ENCODE assay signal across 18 cellular contexts in genomic region chr16:16038950-16039349, GRCh38.
DNase-seq lines count a peak whose midpoint lies in the region; ATAC-seq and TF ChIP-seq lines count a peak whose summit lies in the region.
"Had no signal": no experiment of that assay in that cellular context is flagged by ENCODE, and none has a peak within 500 bp of the region (broad histone marks: within the 10 kb centered on the region; RNA-seq: fewer than 3 reads in every experiment).

No MANE protein-coding gene starts in this region.

- H3K9me3 Mint-ChIP-seq in T-helper 1 cell treated with Interleukin-12 subunit alpha and Interleukin-12 subunit beta and Interleukin-4 antibody, amounts not matched to agents 30 μg/mL and 1 μg/mL, for 36 hours, result no peaks in the 10 kb centered on the region
- no peaks in the 10 kb centered on the region for H3K9me3 Mint-ChIP-seq in activated B cell treated with CpG ODN at 0.5 μM for 24 hours
- H3K9me3 Mint-ChIP-seq in stimulated activated naive B cell treated with anti-CD40 and anti-IgM and Interleukin-4, amounts not matched to agents 10 μg/mL and 1 μg/mL and 100 μg/mL, for 72 hours, result peaks cover 0 to 2% of the 10 kb centered on the region in 2 donors
- no peaks in the 10 kb centered on the region for H3K9me3 Mint-ChIP-seq in CD8-positive, alpha-beta memory T cell

- intact Hi-C loops in activated B cell treated with CpG ODN at 0.5 μM for 24 hours (cut with micrococcal nuclease), result loop anchor here (10.0 kb wide), 1 partner anchor 86 kb away; no protein-coding TSS in a partner anchor

- peaks cover 12% of the 10 kb centered on the region for H3K4me1 Mint-ChIP-seq in T-helper 1 cell treated with Interleukin-12 subunit alpha and Interleukin-12 subunit beta and Interleukin-4 antibody, amounts not matched to agents 30 μg/mL and 1 μg/mL, for 36 hours (ENCODE audit: low read depth)
- peaks cover 13% of the 10 kb centered on the region for H3K4me1 Mint-ChIP-seq in activated B cell treated with CpG ODN at 0.5 μM for 24 hours
- H3K4me1 Mint-ChIP-seq in stimulated activated naive B cell treated with anti-CD40 and anti-IgM and Interleukin-4, amounts not matched to agents 10 μg/mL and 1 μg/mL and 100 μg/mL, for 72 hours, result peaks cover 13 to 31% of the 10 kb centered on the region in 2 donors
- H3K4me1 Mint-ChIP-seq in CD8-positive, alpha-beta memory T cell, result peaks cover 17 to 40% (median 29%) of the 10 kb centered on the region in 3 donors

- no peaks in the 10 kb centered on the region for H3K27me3 Mint-ChIP-seq in T-helper 1 cell treated with Interleukin-12 subunit alpha and Interleukin-12 subunit beta and Interleukin-4 antibody, amounts not matched to agents 30 μg/mL and 1 μg/mL, for 36 hours (ENCODE audit: low read depth)
- H3K27me3 Mint-ChIP-seq in activated B cell treated with CpG ODN at 0.5 μM for 24 hours, result no peaks in the 10 kb centered on the region
- H3K27me3 Mint-ChIP-seq in stimulated activated naive B cell treated with anti-CD40 and anti-IgM and Interleukin-4, amounts not matched to agents 10 μg/mL and 1 μg/mL and 100 μg/mL, for 72 hours, result no peaks in the 10 kb centered on the region
- no peaks in the 10 kb centered on the region for H3K27me3 Mint-ChIP-seq in CD8-positive, alpha-beta memory T cell

- H3K4me3 ChIP-seq in CD8-positive, alpha-beta memory T cell (ENCODE audit: low read length), result no peak overlapping the region
- H3K4me3 ChIP-seq: testis had no signal

- DNase-seq in T-helper 1 cell (no peak), NOMO-1 treated with DMSO at 0.1 percent for 48 hours (lab: John Stamatoyannopoulos, UW; ENCODE audit: unreplicated experiment) (peak; percentile 52), activated B cell treated with CpG ODN at 0.5 μM for 24 hours (no peak), T-helper 9 cell (no peak)
- DNase-seq in stimulated activated naive B cell treated with anti-CD40 and anti-IgM and Interleukin-4, amounts not matched to agents 10 μg/mL and 1 μg/mL and 100 μg/mL, for 72 hours, result no peak
- DNase-seq in CD8-positive, alpha-beta memory T cell, result no peak
- no peak for DNase-seq in NK-92 treated with Interleukin-12 subunit alpha and Interleukin-12 subunit beta, amount 100 ng/mL, for 24 hours (lab: John Stamatoyannopoulos, UW)
- DNase-seq: 8988T; activated CD8-positive, alpha-beta memory T cell treated with anti-CD3 and anti-CD28 coated beads for 24 hours; DMS79; IMR-90; midbrain; NCI-H1092; NCI-H2081; SK-N-SH; testis had no signal

- TF ChIP-seq CTCF in activated B cell treated with CpG ODN at 0.5 μM for 24 hours (IDR thresholded peaks at IDR 0.05), result no peak

- peak overlapping the region; percentile 4 for H3K27ac Mint-ChIP-seq in T-helper 1 cell treated with Interleukin-12 subunit alpha and Interleukin-12 subunit beta and Interleukin-4 antibody, amounts not matched to agents 30 μg/mL and 1 μg/mL, for 36 hours
- no peak overlapping the region for H3K27ac Mint-ChIP-seq in activated B cell treated with CpG ODN at 0.5 μM for 24 hours
- peak overlapping the region; percentile 22 for H3K27ac Mint-ChIP-seq in stimulated activated naive B cell treated with anti-CD40 and anti-IgM and Interleukin-4, amounts not matched to agents 10 μg/mL and 1 μg/mL and 100 μg/mL, for 72 hours
- peak overlapping the region in 4 of 8 donors; percentile 30 to 84 (median 72) for H3K27ac Mint-ChIP-seq in CD8-positive, alpha-beta memory T cell

- H3K36me3 ChIP-seq in CD8-positive, alpha-beta memory T cell (ENCODE audit: insufficient read depth, low read length), result peaks cover 32% of the 10 kb centered on the region

- peak; percentile 21 for ATAC-seq in activated B cell treated with CpG ODN at 0.5 μM for 24 hours (ENCODE audit: low read depth)
- ATAC-seq in stimulated activated naive B cell treated with anti-CD40 and anti-IgM and Interleukin-4, amounts not matched to agents 10 μg/mL and 1 μg/mL and 100 μg/mL, for 72 hours (replicated peaks), result peak; percentile 41 to 57
- ATAC-seq: Panc1 had no signal

- H3K4me1 ChIP-seq in CD8-positive, alpha-beta memory T cell (ENCODE audit: insufficient read depth, low read length), result peaks cover 15% of the 10 kb centered on the region

- POLR2A ChIA-PET in activated B cell treated with CpG ODN at 0.5 μM for 24 hours (lab: Charles Lee), result no interaction called here
- POLR2A ChIA-PET in CD8-positive, alpha-beta memory T cell (lab: Charles Lee), result no interaction called here

- CTCF ChIA-PET in activated B cell treated with CpG ODN at 0.5 μM for 24 hours (lab: Charles Lee), result no interaction called here
- CTCF ChIA-PET in CD8-positive, alpha-beta memory T cell (lab: Charles Lee), result interaction anchor here (1.3 kb wide), 1 partner anchor 11 kb away, joined by 3 read pairs; no protein-coding TSS in a partner anchor

- no peaks in the 10 kb centered on the region for H3K27me3 ChIP-seq in CD8-positive, alpha-beta memory T cell (ENCODE audit: insufficient read depth, low read length, poor library complexity, severe bottlenecking)
- H3K27me3 ChIP-seq: testis had no signal

- peaks cover 35% of the 10 kb centered on the region for H3K36me3 Mint-ChIP-seq in T-helper 1 cell treated with Interleukin-12 subunit alpha and Interleukin-12 subunit beta and Interleukin-4 antibody, amounts not matched to agents 30 μg/mL and 1 μg/mL, for 36 hours (ENCODE audit: low read depth)
- H3K36me3 Mint-ChIP-seq in activated B cell treated with CpG ODN at 0.5 μM for 24 hours (ENCODE audit: low read depth), result peaks cover 64% of the 10 kb centered on the region
- H3K36me3 Mint-ChIP-seq in stimulated activated naive B cell treated with anti-CD40 and anti-IgM and Interleukin-4, amounts not matched to agents 10 μg/mL and 1 μg/mL and 100 μg/mL, for 72 hours, result peaks cover 51 to 56% of the 10 kb centered on the region in 2 donors
- peaks cover 7 to 67% (median 21%) of the 10 kb centered on the region in 3 donors for H3K36me3 Mint-ChIP-seq in CD8-positive, alpha-beta memory T cell

- H3K4me3 Mint-ChIP-seq in T-helper 1 cell treated with Interleukin-12 subunit alpha and Interleukin-12 subunit beta and Interleukin-4 antibody, amounts not matched to agents 30 μg/mL and 1 μg/mL, for 36 hours, result no peak overlapping the region
- H3K4me3 Mint-ChIP-seq in activated B cell treated with CpG ODN at 0.5 μM for 24 hours, result no peak overlapping the region
- H3K4me3 Mint-ChIP-seq in stimulated activated naive B cell treated with anti-CD40 and anti-IgM and Interleukin-4, amounts not matched to agents 10 μg/mL and 1 μg/mL and 100 μg/mL, for 72 hours, result no peak overlapping the region
- no peak overlapping the region for H3K4me3 Mint-ChIP-seq in CD8-positive, alpha-beta memory T cell

- H3K9me3 ChIP-seq in CD8-positive, alpha-beta memory T cell (ENCODE audit: low read length), result no peaks in the 10 kb centered on the region
- H3K9me3 ChIP-seq: SK-N-SH, testis had no signal

- no peak overlapping the region for H3K27ac ChIP-seq in CD8-positive, alpha-beta memory T cell (ENCODE audit: low read depth, low read length)
- H3K27ac ChIP-seq: testis had no signal
